ENCODE assay signal across 24 cellular contexts in genomic region chr3:68997887-68998286, GRCh38. TPM values are rescaled to one million over a fixed set of nuclear protein-coding genes. Genes with fewer than 3 reads are reported as not detected.
DNase-seq lines count a peak whose midpoint lies in the region; ATAC-seq and TF ChIP-seq lines count a peak whose summit lies in the region.
"Had no signal": no experiment of that assay in that cellular context is flagged by ENCODE, and none has a peak within 500 bp of the region (broad histone marks: within the 10 kb centered on the region; RNA-seq: fewer than 3 reads in every experiment).

No MANE protein-coding gene starts in this region.

- no peak for TF ChIP-seq CTCF in RWPE1 (conservative IDR thresholded peaks at IDR 0.05; ENCODE audit: low read depth)

- H3K9me3 Mint-ChIP-seq in CD4-positive, CD25-positive, alpha-beta regulatory T cell: no peaks in the 10 kb centered on the region
- H3K9me3 Mint-ChIP-seq: T-cell had no signal

- peaks cover 56% of the 10 kb centered on the region for H3K36me3 ChIP-seq in CD4-positive, CD25-positive, alpha-beta regulatory T cell (ENCODE audit: control insufficient read depth, insufficient read depth, low read length)

- peaks cover 51% of the 10 kb centered on the region for H3K36me3 Mint-ChIP-seq in CD4-positive, CD25-positive, alpha-beta regulatory T cell

- POLR2A ChIA-PET in RWPE1 (lab: Yijun Ruan, JAX; ENCODE audit: low non-redundant PET): no interaction called here

- peak overlapping the region in 2 of 3 donors; percentile 42 to 63 for H3K27ac Mint-ChIP-seq in CD4-positive, CD25-positive, alpha-beta regulatory T cell
- H3K27ac Mint-ChIP-seq: T-cell had no signal

- no peaks in the 10 kb centered on the region for H3K27me3 ChIP-seq in CD4-positive, CD25-positive, alpha-beta regulatory T cell (ENCODE audit: control insufficient read depth, insufficient read depth, low read length)
- H3K27me3 ChIP-seq: vagina had no signal

- no peak overlapping the region for H3K4me3 ChIP-seq in CD4-positive, CD25-positive, alpha-beta regulatory T cell (ENCODE audit: low read depth, low read length)
- H3K4me3 ChIP-seq: K562, vagina had no signal

- DNase-seq in CD4-positive, CD25-positive, alpha-beta regulatory T cell: peak in 2 of 3 donors; percentile 16 to 51
- DNase-seq in RWPE1 (ENCODE audit: low spot score): peak; percentile 13
- DNase-seq in epithelial cell of prostate (ENCODE audit: low read depth, low spot score): no peak
- no peak for DNase-seq in stimulated activated CD4-positive, alpha-beta T cell treated with anti-CD3 and anti-CD28 coated beads, Interleukin-2, amount 100 ng/mL, for 24 hours
- DNase-seq in NCI-H1436 (lab: John Stamatoyannopoulos, UW): no peak
- DNase-seq in left ventricle myocardium superior: no peak
- DNase-seq: activated naive CD4-positive, alpha-beta T cell; anterior cingulate cortex; Calu3; foreskin fibroblast; GF-D8; H7; mesenchymal stem cell; naive thymus-derived CD4-positive, alpha-beta T cell; NCI-H1048; NCI-H2081; NCI-H524; posterior cingulate gyrus; SHP77; T-cell had no signal

- H3K4me1 Mint-ChIP-seq in CD4-positive, CD25-positive, alpha-beta regulatory T cell: peaks cover 6 to 17% (median 11%) of the 10 kb centered on the region in 4 donors
- H3K4me1 Mint-ChIP-seq: T-cell had no signal

- H3K4me1 ChIP-seq in CD4-positive, CD25-positive, alpha-beta regulatory T cell (ENCODE audit: control insufficient read depth, insufficient read depth, low read length, poor library complexity, severe bottlenecking): no peaks in the 10 kb centered on the region
- H3K4me1 ChIP-seq: vagina had no signal

- H3K27me3 Mint-ChIP-seq in CD4-positive, CD25-positive, alpha-beta regulatory T cell: no peaks in the 10 kb centered on the region
- H3K27me3 Mint-ChIP-seq: naive thymus-derived CD4-positive, alpha-beta T cell; T-cell had no signal

- intact Hi-C loops in left ventricle myocardium superior (cut with micrococcal nuclease): no loop called here

- CTCF ChIA-PET in RWPE1 (lab: Yijun Ruan, JAX): no interaction called here

- no peaks in the 10 kb centered on the region for H3K9me3 ChIP-seq in CD4-positive, CD25-positive, alpha-beta regulatory T cell (ENCODE audit: control insufficient read depth in 2 of 2, low read length in 2 of 2)
- H3K9me3 ChIP-seq: vagina had no signal

- H3K4me3 Mint-ChIP-seq in CD4-positive, CD25-positive, alpha-beta regulatory T cell: no peak overlapping the region
- H3K4me3 Mint-ChIP-seq: naive thymus-derived CD4-positive, alpha-beta T cell; T-cell had no signal

- ATAC-seq in CD4-positive, CD25-positive, alpha-beta regulatory T cell (ENCODE audit: low read depth in 2 of 2): peak; percentile 67 to 75
- ATAC-seq in GM18511 (IDR thresholded peaks at IDR 0.05; ENCODE audit: unreplicated experiment): peak; percentile 84
- no peak for ATAC-seq in GM18517 (IDR thresholded peaks at IDR 0.05; ENCODE audit: unreplicated experiment)
- no peak for ATAC-seq in left ventricle myocardium superior
- ATAC-seq: K562; naive thymus-derived CD4-positive, alpha-beta T cell; T-cell had no signal

- H3K27ac ChIP-seq in CD4-positive, CD25-positive, alpha-beta regulatory T cell (ENCODE audit: insufficient read depth, low read length, poor library complexity, severe bottlenecking): no peak overlapping the region
- H3K27ac ChIP-seq in RWPE1 (no peak overlapping the region), epithelial cell of prostate (peak overlapping the region; percentile 68)
- H3K27ac ChIP-seq: vagina had no signal

RNA-seq across cellular contexts. Expression of gene EOGT, which starts 15.6 kb away (rescaled TPM):
- 25.7 TPM for total RNA-seq in CD4-positive, CD25-positive, alpha-beta regulatory T cell
- 10 to 100 TPM; 15.8 to 23.0 (median 18.7) TPM for polyA plus RNA-seq in CD4-positive, CD25-positive, alpha-beta regulatory T cell
- total RNA-seq in left ventricle myocardium superior: 17.1 TPM

RNA-seq across cellular contexts. Expression of gene TMF1, which starts 54.2 kb away (rescaled TPM):
- total RNA-seq in CD4-positive, CD25-positive, alpha-beta regulatory T cell: 71.3 TPM
- 10 to 100 TPM; 32.9 to 43.5 (median 35.2) TPM for polyA plus RNA-seq in CD4-positive, CD25-positive, alpha-beta regulatory T cell
- total RNA-seq in left ventricle myocardium superior: 18.9 TPM

Comparison
In these comparisons a context has a peak if more than half of its experiments do, and no peak if none do; other contexts are left out.
1. ATAC-seq: peak in CD4-positive, CD25-positive, alpha-beta regulatory T cell (2 of 2) and GM18511 (single experiment); none in GM18517 (single experiment) and left ventricle myocardium superior (single experiment).
2. DNase-seq: peak in CD4-positive, CD25-positive, alpha-beta regulatory T cell (2 of 3) and RWPE1 (single experiment); none in epithelial cell of prostate (single experiment), stimulated activated CD4-positive, alpha-beta T cell treated with anti-CD3 and anti-CD28 coated beads, Interleukin-2, amount 100 ng/mL, for 24 hours (0 of 2), NCI-H1436 (single experiment) and left ventricle myocardium superior (single experiment).